Comparison of ENCODE assay signal across 9 cellular contexts in the genomic region with DNA sequence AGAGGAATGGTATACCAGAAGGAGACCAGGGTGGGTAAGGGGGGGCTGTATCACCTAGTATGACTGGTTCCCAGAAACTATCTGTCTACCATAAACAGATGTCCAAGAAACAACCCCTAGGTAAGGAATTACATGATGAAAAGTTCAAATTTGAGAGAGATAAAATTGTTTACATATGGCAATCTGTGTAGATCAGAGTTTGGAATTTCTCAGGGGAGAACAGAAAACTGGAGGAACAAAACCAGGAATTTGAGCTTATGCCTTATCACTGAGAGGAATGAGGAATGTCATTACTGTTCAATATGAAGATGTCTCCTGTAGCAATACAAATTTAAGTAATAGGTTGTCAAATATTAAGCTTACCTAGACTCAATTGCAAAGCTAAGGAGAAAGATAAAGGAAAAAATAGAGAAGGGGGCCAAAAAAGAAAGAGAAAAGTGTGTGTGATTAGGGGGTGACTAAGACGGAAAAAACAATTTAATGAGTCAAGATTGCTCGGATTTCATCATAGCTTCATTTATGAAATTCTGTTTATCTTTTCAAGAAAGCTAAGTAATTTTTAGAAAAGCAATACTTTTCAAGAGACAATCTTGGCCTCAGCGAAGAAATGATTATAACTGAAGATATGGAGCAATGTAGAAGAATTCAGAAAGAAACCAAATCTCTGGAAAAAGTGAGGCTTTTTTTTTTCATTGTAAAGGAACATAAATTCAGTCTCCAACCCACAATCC.
A peak's percentile ranks its signal among the peaks of the same experiment; 100 is the strongest.
DNase-seq lines count a peak whose midpoint lies in the region; ATAC-seq and TF ChIP-seq lines count a peak whose summit lies in the region.
"Had no signal": no experiment of that assay in that cellular context is flagged by ENCODE, and none has a peak within 500 bp of the region (broad histone marks: within the 10 kb centered on the region; RNA-seq: fewer than 3 reads in every experiment).

No MANE protein-coding gene starts in this region.

- H3K9me3 Mint-ChIP-seq in progenitor cell of endocrine pancreas (ENCODE audit: low read depth), result no peaks in the 10 kb centered on the region
- H3K9me3 Mint-ChIP-seq: central memory CD8-positive, alpha-beta T cell had no signal

- H3K36me3 Mint-ChIP-seq in progenitor cell of endocrine pancreas (ENCODE audit: insufficient read depth), result peaks cover 1% of the 10 kb centered on the region

- ATAC-seq in GM21723 (IDR thresholded peaks at IDR 0.05; ENCODE audit: unreplicated experiment) (no peak), GM18511 (IDR thresholded peaks at IDR 0.05; ENCODE audit: unreplicated experiment) (no peak)

- peak; percentile 69 for DNase-seq in ELR (ENCODE audit: low read depth)
- DNase-seq in RWPE1 (ENCODE audit: low spot score), result peak; percentile 14
- peak; percentile 65 for DNase-seq in fibroblast of pulmonary artery (ENCODE audit: low read depth)
- DNase-seq in progenitor cell of endocrine pancreas (ENCODE audit: low spot score, unreplicated experiment), result no peak
- no peak for DNase-seq in NCI-H2081 (lab: John Stamatoyannopoulos, UW)
- no peak for DNase-seq in T-helper 2 cell

- peak overlapping the region; percentile 75 for H3K4me3 Mint-ChIP-seq in progenitor cell of endocrine pancreas (ENCODE audit: low read depth)
- H3K4me3 Mint-ChIP-seq: central memory CD8-positive, alpha-beta T cell had no signal

- H3K4me1 Mint-ChIP-seq in progenitor cell of endocrine pancreas (ENCODE audit: low read depth), result peaks cover 61% of the 10 kb centered on the region

- CTCF ChIA-PET in RWPE1 (lab: Yijun Ruan, JAX), result interaction anchor here (0.7 kb wide), 2 partner anchors 289 to 395 kb away, joined by 4 read pairs; no protein-coding TSS in a partner anchor

- H3K27ac ChIP-seq in RWPE1, result peak overlapping the region; percentile 89

- peak overlapping the region; percentile 97 for H3K27ac Mint-ChIP-seq in progenitor cell of endocrine pancreas

- peak overlapping the region; percentile 74 for H3K4me3 ChIP-seq in fibroblast of pulmonary artery (replicated peaks; ENCODE audit: low read depth, low read length)

- TF ChIP-seq CTCF in RWPE1 (conservative IDR thresholded peaks at IDR 0.05; ENCODE audit: low read depth) (no peak), fibroblast of pulmonary artery (IDR thresholded peaks at IDR 0.05; ENCODE audit: low read length, missing control alignments) (no peak), progenitor cell of endocrine pancreas (IDR thresholded peaks at IDR 0.05; ENCODE audit: unreplicated experiment) (no peak)

- POLR2A ChIA-PET in RWPE1 (lab: Yijun Ruan, JAX; ENCODE audit: low non-redundant PET), result no interaction called here

- H3K27me3 Mint-ChIP-seq in progenitor cell of endocrine pancreas, result no peaks in the 10 kb centered on the region

Comparison
In these comparisons a context has a peak if more than half of its experiments do, and no peak if none do; other contexts are left out.
1. DNase-seq: peak in ELR (single experiment), RWPE1 (single experiment) and fibroblast of pulmonary artery (single experiment); none in progenitor cell of endocrine pancreas (single experiment), NCI-H2081 (0 of 2) and T-helper 2 cell (0 of 5).